ENCODE assay signal across 22 cellular contexts in genomic region chr20:59688999-59689398, GRCh38.
"Had no signal": no experiment of that assay in that cellular context is flagged by ENCODE, and none has a peak within 500 bp of the region (broad histone marks: within the 10 kb centered on the region; RNA-seq: fewer than 3 reads in every experiment).

No MANE protein-coding gene starts in this region.

- H3K9me3 ChIP-seq: body of pancreas, gastrocnemius medialis, neutrophil, thyroid gland had no signal

- H3K27ac ChIP-seq: body of pancreas, gastrocnemius medialis, neutrophil, thyroid gland had no signal

- FAIRE-seq: urothelium cell line had no signal

- H3K27me3 ChIP-seq: body of pancreas, gastrocnemius medialis, thyroid gland had no signal

- H3K4me1 ChIP-seq: body of pancreas, gastrocnemius medialis, thyroid gland had no signal

- DNase-seq: activated CD4-positive, alpha-beta T cell treated with anti-CD3 and anti-CD28 coated beads for 48 hours; activated CD4-positive, CD25-positive, alpha-beta regulatory T cell; activated CD8-positive, alpha-beta T cell treated with anti-CD3 and anti-CD28 coated beads for 36 hours; activated naive CD4-positive, alpha-beta T cell; activated naive CD8-positive, alpha-beta T cell treated with anti-CD3 and anti-CD28 coated beads for 36 hours; activated T-cell treated with anti-CD3 and anti-CD28 coated beads, Interleukin-2, amount 50 U/mL, for 1 hour; amniotic stem cell; body of pancreas; effector CD8-positive, alpha-beta T cell; gastrocnemius medialis; immature natural killer cell; left colon; stimulated activated naive B cell treated with anti-CD40 and anti-IgM and Interleukin-4, amounts not matched to agents 10 μg/mL and 1 μg/mL and 100 μg/mL, for 72 hours; T-helper 1 cell; T-helper 9 cell; thyroid gland had no signal

- H3K4me3 ChIP-seq: body of pancreas, gastrocnemius medialis, lung, thyroid gland had no signal

- ATAC-seq: activated CD8-positive, alpha-beta T cell treated with anti-CD3 and anti-CD28 coated beads for 36 hours; activated T-helper 17 cell treated with anti-CD3 and anti-CD28 coated beads, Interleukin-2, amount 50 U/mL, for 72 hours; body of pancreas; esophagus mucosa; gastrocnemius medialis; left colon; natural killer cell treated with Interleukin-12 subunit alpha and Interleukin-12 subunit beta and Interleukin-15 and Interleukin-18, amount 100 ng/mL, for 72 hours; stimulated activated naive B cell treated with anti-CD40 and anti-IgM and Interleukin-4, amounts not matched to agents 10 μg/mL and 1 μg/mL and 100 μg/mL, for 72 hours had no signal

- H3K36me3 ChIP-seq: gastrocnemius medialis, neutrophil, thyroid gland had no signal
